ENCODE assay signal across 8 cellular contexts in genomic region chr6:125714431-125715090, GRCh38. TPM values are rescaled to one million over a fixed set of nuclear protein-coding genes. Genes with fewer than 3 reads are reported as not detected.
DNase-seq lines count a peak whose midpoint lies in the region; ATAC-seq lines count a peak whose summit lies in the region.

No MANE protein-coding gene starts in this region.

- ATAC-seq in GM18868 (IDR thresholded peaks at IDR 0.05; ENCODE audit: unreplicated experiment) (peak; percentile 73), GM21515 (IDR thresholded peaks at IDR 0.05; ENCODE audit: unreplicated experiment) (peak; percentile 52), HG03280 (IDR thresholded peaks at IDR 0.05; ENCODE audit: unreplicated experiment) (peak; percentile 69), left lobe of liver (no peak)

- peak; percentile 65 for DNase-seq in kidney glomerular epithelial cell (lab: John Stamatoyannopoulos, UW)
- DNase-seq in left lobe of liver (ENCODE audit: low spot score): no peak
- no peak for DNase-seq in NCI-H1694 treated with DMSO at 0.1 percent for 48 hours (lab: John Stamatoyannopoulos, UW)
- DNase-seq in NCI-H1694 (lab: John Stamatoyannopoulos, UW): no peak
- DNase-seq in stimulated activated CD4-positive, alpha-beta T cell treated with anti-CD3 and anti-CD28 coated beads, Interleukin-4, amount 100 ng/mL, for 4 hours: no peak

RNA-seq across cellular contexts. Expression of gene HEY2, which starts 34.9 kb away (rescaled TPM):
- total RNA-seq in left lobe of liver: 2.3 TPM
